13 cellular contexts compared by ENCODE assay signal in genomic region chr6:154246723-154247118, GRCh38.
DNase-seq lines count a peak whose midpoint lies in the region; ATAC-seq and TF ChIP-seq lines count a peak whose summit lies in the region.
"Had no signal": no experiment of that assay in that cellular context is flagged by ENCODE, and none has a peak within 500 bp of the region (broad histone marks: within the 10 kb centered on the region; RNA-seq: fewer than 3 reads in every experiment).

No MANE protein-coding gene starts in this region.

- no peak for TF ChIP-seq CTCF in breast epithelium (IDR thresholded peaks at IDR 0.05)
- TF ChIP-seq CTCF in MCF 10A (IDR thresholded peaks at IDR 0.05; ENCODE audit: unreplicated experiment): no peak
- no peak for TF ChIP-seq CTCF in lower lobe of right lung (IDR thresholded peaks at IDR 0.05)
- no peak for TF ChIP-seq CTCF in upper lobe of right lung (IDR thresholded peaks at IDR 0.05)

- H3K4me1 Mint-ChIP-seq in MCF 10A (ENCODE audit: insufficient read depth, unreplicated experiment): no peaks in the 10 kb centered on the region
- H3K4me1 Mint-ChIP-seq in activated naive CD8-positive, alpha-beta T cell treated with anti-CD3 and anti-CD28 coated beads, Interleukin-2, amount 10 ng/mL, durations not matched to agents 7 days and 5 days: peaks cover 71% of the 10 kb centered on the region

- no TSS peak for BruUV-seq in MCF 10A (replicated peaks; lab: Mats Ljungman, UMichigan)

- H3K36me3 ChIP-seq in breast epithelium (no peaks in the 10 kb centered on the region), lower lobe of right lung (no peaks in the 10 kb centered on the region), upper lobe of right lung (no peaks in the 10 kb centered on the region)

- no peaks in the 10 kb centered on the region for H3K9me3 ChIP-seq in breast epithelium
- H3K9me3 ChIP-seq in lower lobe of right lung: no peaks in the 10 kb centered on the region
- no peaks in the 10 kb centered on the region for H3K9me3 ChIP-seq in upper lobe of right lung

- no peak for TF ChIP-seq POLR2A in breast epithelium (IDR thresholded peaks at IDR 0.05)

- H3K27ac Mint-ChIP-seq in MCF 10A (ENCODE audit: low read depth, unreplicated experiment): no peak overlapping the region
- H3K27ac Mint-ChIP-seq in activated naive CD8-positive, alpha-beta T cell treated with anti-CD3 and anti-CD28 coated beads, Interleukin-2, amount 10 ng/mL, durations not matched to agents 7 days and 5 days: peak overlapping the region; percentile 97
- H3K27ac Mint-ChIP-seq: stimulated activated naive B cell treated with anti-CD40 and anti-IgM and Interleukin-4, amounts not matched to agents 10 μg/mL and 1 μg/mL and 100 μg/mL, for 72 hours had no signal

- no peak overlapping the region for H3K4me3 Mint-ChIP-seq in MCF 10A (ENCODE audit: unreplicated experiment)
- H3K4me3 Mint-ChIP-seq in activated naive CD8-positive, alpha-beta T cell treated with anti-CD3 and anti-CD28 coated beads, Interleukin-2, amount 10 ng/mL, durations not matched to agents 7 days and 5 days: peak overlapping the region; percentile 95

- no peaks in the 10 kb centered on the region for H3K36me3 Mint-ChIP-seq in MCF 10A (ENCODE audit: insufficient read depth, unreplicated experiment)
- H3K36me3 Mint-ChIP-seq in activated naive CD8-positive, alpha-beta T cell treated with anti-CD3 and anti-CD28 coated beads, Interleukin-2, amount 10 ng/mL, durations not matched to agents 7 days and 5 days: peaks cover 14% of the 10 kb centered on the region

- H3K4me3 ChIP-seq in breast epithelium (peak overlapping the region; percentile 13 to 20 (median 17)), lower lobe of right lung (peak overlapping the region; percentile 44), upper lobe of right lung (peak overlapping the region; percentile 39)

- peaks cover 7% of the 10 kb centered on the region for H3K9me3 Mint-ChIP-seq in MCF 10A (ENCODE audit: unreplicated experiment)
- H3K9me3 Mint-ChIP-seq in activated naive CD8-positive, alpha-beta T cell treated with anti-CD3 and anti-CD28 coated beads, Interleukin-2, amount 10 ng/mL, durations not matched to agents 7 days and 5 days: no peaks in the 10 kb centered on the region

- H3K27ac ChIP-seq in breast epithelium: no peak overlapping the region
- H3K27ac ChIP-seq in lower lobe of right lung: peak overlapping the region; percentile 34
- peak overlapping the region; percentile 4 for H3K27ac ChIP-seq in upper lobe of right lung

- no peaks in the 10 kb centered on the region for H3K27me3 Mint-ChIP-seq in MCF 10A (ENCODE audit: insufficient read depth, unreplicated experiment)
- no peaks in the 10 kb centered on the region for H3K27me3 Mint-ChIP-seq in activated naive CD8-positive, alpha-beta T cell treated with anti-CD3 and anti-CD28 coated beads, Interleukin-2, amount 10 ng/mL, durations not matched to agents 7 days and 5 days

- H3K4me1 ChIP-seq in breast epithelium (no peaks in the 10 kb centered on the region), lower lobe of right lung (peaks cover 11% of the 10 kb centered on the region), upper lobe of right lung (no peaks in the 10 kb centered on the region)

- H3K27me3 ChIP-seq in breast epithelium (no peaks in the 10 kb centered on the region), lower lobe of right lung (ENCODE audit: low read depth) (no peaks in the 10 kb centered on the region), upper lobe of right lung (no peaks in the 10 kb centered on the region)

- ATAC-seq in activated naive CD8-positive, alpha-beta T cell treated with anti-CD3 and anti-CD28 coated beads, Interleukin-2, amount 10 ng/mL, durations not matched to agents 7 days and 5 days (ENCODE audit: low read depth): no peak
- no peak for ATAC-seq in lower lobe of right lung
- ATAC-seq in upper lobe of right lung: no peak
- ATAC-seq in HG03571 (IDR thresholded peaks at IDR 0.05; ENCODE audit: unreplicated experiment): no peak
- ATAC-seq: HepG2, Right ventricle myocardium inferior had no signal

- intact Hi-C loops in breast epithelium (cut with DNase I; ENCODE audit: low total_unique reads) (loop anchor here (10.0 kb wide), 1 partner anchor 932 kb away; no protein-coding TSS in a partner anchor), MCF 10A (cut with micrococcal nuclease) (no loop called here), lower lobe of right lung (cut with DNase I) (no loop called here), upper lobe of right lung (cut with DNase I) (no loop called here)

- CTCF ChIA-PET in MCF 10A (lab: Yijun Ruan, JAX): interaction anchor here (0.5 to 0.7 kb wide), 3 partner anchors 21 to 1043 kb away, joined by 3 to 4 read pairs (median 3); no protein-coding TSS in a partner anchor

- no peak for DNase-seq in breast epithelium (ENCODE audit: low spot score in 2 of 2)
- no peak for DNase-seq in MCF 10A (ENCODE audit: unreplicated experiment)
- DNase-seq in activated naive CD8-positive, alpha-beta T cell treated with anti-CD3 and anti-CD28 coated beads, Interleukin-2, amount 10 ng/mL, durations not matched to agents 7 days and 5 days: no peak
- DNase-seq in lower lobe of right lung: no peak
- DNase-seq in upper lobe of right lung: no peak
- DNase-seq in NCI-H2081 treated with DMSO at 0.1 percent for 48 hours (lab: John Stamatoyannopoulos, UW): no peak
- no peak for DNase-seq in AML-193 (lab: John Stamatoyannopoulos, UW)
- DNase-seq: activated CD4-positive, CD25-positive, alpha-beta regulatory T cell treated with anti-CD3 and anti-CD28 coated beads, Interleukin-2, amount 50 U/mL, for 72 hours; stimulated activated CD4-positive, alpha-beta T cell treated with anti-CD3 and anti-CD28 coated beads, Interleukin-12 subunit alpha, Interleukin-12 subunit beta, amount 100 ng/mL, for 4 hours; stimulated activated naive B cell treated with anti-CD40 and anti-IgM and Interleukin-4, amounts not matched to agents 10 μg/mL and 1 μg/mL and 100 μg/mL, for 72 hours had no signal

- POLR2A ChIA-PET in MCF 10A (lab: Yijun Ruan, JAX): no interaction called here
- POLR2A ChIA-PET in activated naive CD8-positive, alpha-beta T cell treated with anti-CD3 and anti-CD28 coated beads, Interleukin-2, amount 10 ng/mL, durations not matched to agents 7 days and 5 days (lab: Charles Lee): interaction anchor here (0.7 to 4.8 kb wide), 7 partner anchors 8 to 1262 kb away, joined by 4 to 56 read pairs (median 4); no protein-coding TSS in a partner anchor

Comparison
In these comparisons a context has a peak if more than half of its experiments do, and no peak if none do; other contexts are left out.
1. H3K27ac ChIP-seq: peak in lower lobe of right lung (single experiment) and upper lobe of right lung (single experiment); none in breast epithelium (0 of 2).
2. Peak in every context shown above with its lines, with median percentiles within 50 percentile points of each other: H3K4me3 ChIP-seq.